Comparison of ENCODE assay signal across 16 cellular contexts in the genomic region with DNA sequence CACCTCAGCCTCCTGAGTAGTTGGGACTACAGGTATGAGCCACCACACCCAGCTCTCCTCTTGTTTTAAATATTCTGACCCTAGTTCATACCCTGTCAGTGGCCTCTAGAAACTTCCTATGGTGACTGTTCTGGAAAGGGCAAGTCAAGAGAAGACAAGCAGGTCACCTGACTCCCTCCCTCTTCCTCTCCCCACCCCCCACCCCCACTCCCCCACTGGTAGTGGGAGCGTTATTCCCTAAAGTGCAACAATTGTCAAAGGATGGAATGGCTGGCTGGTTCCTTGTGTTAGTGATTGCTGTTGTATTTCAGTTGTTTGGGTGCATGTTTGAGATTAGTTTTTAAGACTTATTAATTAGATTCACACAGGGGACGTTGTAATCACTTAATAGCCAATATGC.
A peak's percentile ranks its signal among the peaks of the same experiment; 100 is the strongest.
DNase-seq lines count a peak whose midpoint lies in the region; ATAC-seq and TF ChIP-seq lines count a peak whose summit lies in the region.
"Had no signal": no experiment of that assay in that cellular context is flagged by ENCODE, and none has a peak within 500 bp of the region (broad histone marks: within the 10 kb centered on the region; RNA-seq: fewer than 3 reads in every experiment).

No MANE protein-coding gene starts in this region.

- H4K8ac ChIP-seq in H9 (replicated peaks; ENCODE audit: insufficient read length, low read depth, low read length): no peak overlapping the region

- H3K4me2 ChIP-seq in H9 (ENCODE audit: insufficient read depth, insufficient read length, low read length): no peak overlapping the region

- H3K14ac ChIP-seq in H9 (ENCODE audit: insufficient read depth, low read length): no peak overlapping the region

- no peak overlapping the region for H3K56ac ChIP-seq in H9 (ENCODE audit: insufficient read length, low read depth, low read length)

- no peak overlapping the region for H2AK5ac ChIP-seq in H9 (ENCODE audit: insufficient read length, low read length)

- no peak overlapping the region for H3K9ac ChIP-seq in H9 (ENCODE audit: extremely low read depth, insufficient read length, low read length)
- H3K9ac ChIP-seq: GM23248 had no signal

- H3K27me3 ChIP-seq in Caco-2 (replicated peaks; ENCODE audit: control insufficient read depth, insufficient read depth, low read length) (no peaks in the 10 kb centered on the region), H9 (ENCODE audit: insufficient read depth, low read length) (no peaks in the 10 kb centered on the region)

- H2AFZ ChIP-seq in H9 (ENCODE audit: low read length): no peak overlapping the region
- H2AFZ ChIP-seq: GM23248 had no signal

- no peak overlapping the region for H2BK12ac ChIP-seq in H9 (ENCODE audit: insufficient read length, low read depth, low read length)

- H3K23me2 ChIP-seq in H9 (ENCODE audit: insufficient read length, low read depth, low read length, poor library complexity, severe bottlenecking): no peaks in the 10 kb centered on the region

- H3K4me3 Mint-ChIP-seq in Caco-2 (ENCODE audit: unreplicated experiment): no peak overlapping the region
- H3K4me3 Mint-ChIP-seq in H9: peak overlapping the region in 1 of 2 experiments; percentile 2; a peak in 1 of 5 replicates
- H3K4me3 Mint-ChIP-seq in WTC11: peak overlapping the region; percentile 20
- no peak overlapping the region for H3K4me3 Mint-ChIP-seq in osteocyte (ENCODE audit: unreplicated experiment)
- no peak overlapping the region for H3K4me3 Mint-ChIP-seq in activated T-cell treated with anti-CD3 and anti-CD28 coated beads, Interleukin-2, amount 50 U/mL, for 4 hours
- H3K4me3 Mint-ChIP-seq: B cell; CD4-positive, alpha-beta T cell had no signal

- POLR2A ChIA-PET in Caco-2 (lab: Charles Lee) (no interaction called here), WTC11 (lab: Charles Lee) (no interaction called here)

- TF ChIP-seq POLR2A in GM18505 (IDR thresholded peaks at IDR 0.05; ENCODE audit: borderline replicate concordance, extremely low read depth, insufficient read depth, insufficient read length): no peak

- peak overlapping the region; percentile 34 for H3K27ac Mint-ChIP-seq in Caco-2 (ENCODE audit: unreplicated experiment)
- H3K27ac Mint-ChIP-seq in H9: peak overlapping the region in 2 of 3 experiments; percentile 41 to 60; a peak in 3 of 7 replicates
- peak overlapping the region; percentile 61 for H3K27ac Mint-ChIP-seq in WTC11
- peak overlapping the region; percentile 50 for H3K27ac Mint-ChIP-seq in osteocyte (ENCODE audit: unreplicated experiment)
- H3K27ac Mint-ChIP-seq: B cell; CD4-positive, alpha-beta T cell; IgD-negative memory B cell had no signal

- no CpG with 5 or more reads among the region's 2 CpGs for WGBS in H9 (ENCODE audit: extremely low coverage, insufficient read length, low lambda C conversion rate)

- H3K23ac ChIP-seq in H9 (ENCODE audit: insufficient read length, low read depth, low read length): no peak overlapping the region

- no peak overlapping the region for H3K18ac ChIP-seq in H9 (ENCODE audit: insufficient read length, low read depth, low read length)

- H3K79me1 ChIP-seq in H9 (ENCODE audit: insufficient read depth, low read depth, low read length, poor library complexity, severe bottlenecking): peaks cover 3% of the 10 kb centered on the region

- CTCF ChIA-PET in Caco-2 (lab: Charles Lee): no interaction called here
- CTCF ChIA-PET in WTC11 (lab: Charles Lee): interaction anchor here (1.1 kb wide), 1 partner anchor 150 kb away, joined by 3 read pairs; no protein-coding TSS in a partner anchor

- intact Hi-C loops in Caco-2 (cut with micrococcal nuclease; ENCODE audit: unreplicated experiment): no loop called here

- H2BK5ac ChIP-seq in H9 (ENCODE audit: insufficient read length, low read length): no peak overlapping the region

- H3K4me1 ChIP-seq in Caco-2 (peaks cover 34% of the 10 kb centered on the region), H9 (ENCODE audit: insufficient read depth, low read length) (peaks cover 9% of the 10 kb centered on the region)

- no peaks in the 10 kb centered on the region for H3K9me3 ChIP-seq in Caco-2
- H3K9me3 ChIP-seq in H9 (ENCODE audit: control insufficient read depth, low read depth, low read length): peaks cover 5% of the 10 kb centered on the region

- H3K4me1 Mint-ChIP-seq in Caco-2 (ENCODE audit: low read depth, unreplicated experiment) (peaks cover 31% of the 10 kb centered on the region), H9 (peaks cover 62 to 68% of the 10 kb centered on the region in 2 experiments), WTC11 (peaks cover 77% of the 10 kb centered on the region), osteocyte (ENCODE audit: unreplicated experiment) (peaks cover 60% of the 10 kb centered on the region)
- peaks cover 13% of the 10 kb centered on the region for H3K4me1 Mint-ChIP-seq in activated T-cell treated with anti-CD3 and anti-CD28 coated beads, Interleukin-2, amount 50 U/mL, for 4 hours (ENCODE audit: low read depth)

- H3K79me2 ChIP-seq in H9 (ENCODE audit: insufficient read depth, low read length): peaks cover 2% of the 10 kb centered on the region; the same call in 1 of the 2 replicates

- no peak overlapping the region for H2BK20ac ChIP-seq in H9 (ENCODE audit: low read depth, low read length, poor library complexity, severe bottlenecking)

- no peak; the same call in 1 of the 2 replicates for ATAC-seq in WTC11
- ATAC-seq in GM21737 (IDR thresholded peaks at IDR 0.05; ENCODE audit: unreplicated experiment): no peak
- no peak for ATAC-seq in GM18505 (IDR thresholded peaks at IDR 0.05; ENCODE audit: unreplicated experiment)
- no peak for ATAC-seq in activated T-cell treated with anti-CD3 and anti-CD28 coated beads, Interleukin-2, amount 50 U/mL, for 4 hours
- ATAC-seq: GM12878 had no signal

- H4K5ac ChIP-seq in H9 (ENCODE audit: insufficient read length, low read depth, low read length): no peak overlapping the region

- H3K27ac ChIP-seq in H9 (ENCODE audit: insufficient read length, low read depth, low read length): no peak overlapping the region
- H3K27ac ChIP-seq: GM23248 had no signal

- H3K9me3 Mint-ChIP-seq in Caco-2 (ENCODE audit: unreplicated experiment): peaks cover 13% of the 10 kb centered on the region
- H3K9me3 Mint-ChIP-seq in H9: peaks cover 9 to 14% of the 10 kb centered on the region in 2 experiments
- H3K9me3 Mint-ChIP-seq in WTC11: peaks cover 12% of the 10 kb centered on the region
- H3K9me3 Mint-ChIP-seq in osteocyte (ENCODE audit: unreplicated experiment): peaks cover 5% of the 10 kb centered on the region
- peaks cover 3% of the 10 kb centered on the region for H3K9me3 Mint-ChIP-seq in activated T-cell treated with anti-CD3 and anti-CD28 coated beads, Interleukin-2, amount 50 U/mL, for 4 hours
- H3K9me3 Mint-ChIP-seq: CD4-positive, alpha-beta T cell had no signal

- BruUV-seq in Caco-2 (replicated peaks; lab: Mats Ljungman, UMichigan): no TSS peak

- TF ChIP-seq CTCF in Caco-2 (IDR thresholded peaks at IDR 0.05; ENCODE audit: insufficient read depth in 1 of 2, low read depth in 1 of 2, low read length in 1 of 2, severe bottlenecking in 1 of 2, unreplicated experiment in 1 of 2) (no peak), H9 (conservative IDR thresholded peaks at IDR 0.05) (no peak), WTC11 (IDR thresholded peaks at IDR 0.05) (no peak), osteocyte (IDR thresholded peaks at IDR 0.05) (no peak)

- H3K36me3 Mint-ChIP-seq in Caco-2 (ENCODE audit: insufficient read depth, unreplicated experiment) (peaks cover 6% of the 10 kb centered on the region), H9 (ENCODE audit: insufficient read depth in 1 of 3, low read depth in 3 of 3) (peaks cover 9 to 16% (median 11%) of the 10 kb centered on the region in 3 experiments), WTC11 (peaks cover 11% of the 10 kb centered on the region), osteocyte (ENCODE audit: unreplicated experiment) (peaks cover 4% of the 10 kb centered on the region)
- peaks cover 4% of the 10 kb centered on the region for H3K36me3 Mint-ChIP-seq in activated T-cell treated with anti-CD3 and anti-CD28 coated beads, Interleukin-2, amount 50 U/mL, for 4 hours (ENCODE audit: insufficient read depth)
- H3K36me3 Mint-ChIP-seq: IgD-negative memory B cell had no signal

- no peaks in the 10 kb centered on the region; the same call in 1 of the 2 replicates for H3K36me3 ChIP-seq in Caco-2 (ENCODE audit: control insufficient read depth, insufficient read depth, low read length)

- H2BK120ac ChIP-seq in H9 (ENCODE audit: low read depth, low read length, poor library complexity, severe bottlenecking): no peak overlapping the region

- no peak overlapping the region for H2BK15ac ChIP-seq in H9 (ENCODE audit: low read depth, low read length)

- H3K4me3 ChIP-seq in Caco-2 (ENCODE audit: low read depth, low read length): no peak overlapping the region
- H3K4me3 ChIP-seq: GM12878, GM23248 had no signal

- no peak for DNase-seq in Caco-2
- DNase-seq in H9: no peak
- no peak for DNase-seq in WTC11 (ENCODE audit: low spot score)
- DNase-seq in osteocyte (ENCODE audit: extremely low spot score, unreplicated experiment): no peak
- no peak for DNase-seq in activated T-cell treated with anti-CD3 and anti-CD28 coated beads, Interleukin-2, amount 50 U/mL, for 4 hours
- DNase-seq in SIG-M5 treated with dmso at 0.1 percent for 504 hours (lab: John Stamatoyannopoulos, UW; ENCODE audit: unreplicated experiment): no peak
- DNase-seq: C1 segment of cervical spinal cord; CD4-positive, alpha-beta T cell; DMS79; GM23248; H7 had no signal

- no peak overlapping the region for H3T11ph ChIP-seq in H9 (ENCODE audit: low read length)

- H3K4ac ChIP-seq in H9 (ENCODE audit: low read depth, low read length): no peak overlapping the region

- H3K27me3 Mint-ChIP-seq in Caco-2 (ENCODE audit: insufficient read depth, unreplicated experiment) (no peaks in the 10 kb centered on the region), H9 (ENCODE audit: low read depth) (no peaks in the 10 kb centered on the region), WTC11 (ENCODE audit: low read depth) (no peaks in the 10 kb centered on the region), osteocyte (ENCODE audit: unreplicated experiment) (no peaks in the 10 kb centered on the region)
- no peaks in the 10 kb centered on the region for H3K27me3 Mint-ChIP-seq in activated T-cell treated with anti-CD3 and anti-CD28 coated beads, Interleukin-2, amount 50 U/mL, for 4 hours (ENCODE audit: low read depth)
- H3K27me3 Mint-ChIP-seq: B cell; CD4-positive, alpha-beta T cell had no signal

- H4K91ac ChIP-seq in H9 (ENCODE audit: insufficient read length, low read depth, low read length): no peak overlapping the region

- peaks cover 2% of the 10 kb centered on the region for H4K20me1 ChIP-seq in H9 (ENCODE audit: control insufficient read depth, insufficient read depth, insufficient read length)
